ENCODE assay signal across 9 cellular contexts in genomic region chr11:57335023-57335342, GRCh38. TPM values are rescaled to one million over a fixed set of nuclear protein-coding genes. Genes with fewer than 3 reads are reported as not detected.
DNase-seq lines count a peak whose midpoint lies in the region; ATAC-seq and TF ChIP-seq lines count a peak whose summit lies in the region.
"Had no signal": no experiment of that assay in that cellular context is flagged by ENCODE, and none has a peak within 500 bp of the region (broad histone marks: within the 10 kb centered on the region; RNA-seq: fewer than 3 reads in every experiment).

No MANE protein-coding gene starts in this region.

- H3K27me3 Mint-ChIP-seq in effector memory CD8-positive, alpha-beta T cell, result no peaks in the 10 kb centered on the region

- peaks cover 16% of the 10 kb centered on the region for H3K27me3 ChIP-seq in osteoblast (ENCODE audit: insufficient read depth, low read length)

- H3K4me3 ChIP-seq in GM12864 (ENCODE audit: low read depth, low read length), result peak overlapping the region; percentile 75
- H3K4me3 ChIP-seq in osteoblast (ENCODE audit: insufficient read depth, low read length), result peak overlapping the region; percentile 80

- H3K36me3 Mint-ChIP-seq in effector memory CD8-positive, alpha-beta T cell (ENCODE audit: insufficient read depth), result peaks cover 32% of the 10 kb centered on the region

- TF ChIP-seq CTCF in GM12864 (IDR thresholded peaks at IDR 0.05; ENCODE audit: low read depth, low read length, missing control alignments), result no peak
- TF ChIP-seq CTCF in osteoblast (IDR thresholded peaks at IDR 0.05; ENCODE audit: extremely low read depth, low read depth, low read length), result no peak

- peak overlapping the region; percentile 97 to 100 for H3K27ac Mint-ChIP-seq in effector memory CD8-positive, alpha-beta T cell

- ATAC-seq in effector memory CD8-positive, alpha-beta T cell (replicated peaks), result no peak
- ATAC-seq in GM21723 (IDR thresholded peaks at IDR 0.05; ENCODE audit: unreplicated experiment), result no peak

- peaks cover 18% of the 10 kb centered on the region for H3K4me1 ChIP-seq in osteoblast (ENCODE audit: insufficient read depth, low read length)

- H3K9me3 ChIP-seq in osteoblast (ENCODE audit: low read depth, low read length), result no peaks in the 10 kb centered on the region

- in situ Hi-C loops in KBM-7 (cut with MboI; ENCODE audit: low pct_unique_long_range_greater_than_20kb, low sequenced_read_pairs), result loop anchor here (25.0 kb wide), 1 partner anchor 1177 kb away; the partner anchor contains the start of gene OR5B21

- H3K36me3 ChIP-seq in osteoblast (ENCODE audit: insufficient read depth, low read length), result peaks cover 40% of the 10 kb centered on the region

- peak overlapping the region; percentile 89 for H3K4me2 ChIP-seq in osteoblast (ENCODE audit: insufficient read depth, low read length)

- DNase-seq in GM12864 (ENCODE audit: low read depth), result no peak
- DNase-seq in KBM-7, result peak; percentile 41
- no peak for DNase-seq in effector memory CD8-positive, alpha-beta T cell
- DNase-seq in osteoblast (ENCODE audit: insufficient read length, low spot score, missing footprints), result no peak
- DNase-seq in GM03348 (ENCODE audit: low spot score), result no peak
- no peak for DNase-seq in NCI-H2196 (lab: John Stamatoyannopoulos, UW; ENCODE audit: unreplicated experiment)
- DNase-seq in NCI-H82 (lab: John Stamatoyannopoulos, UW), result no peak

- H3K9me3 Mint-ChIP-seq in effector memory CD8-positive, alpha-beta T cell, result no peaks in the 10 kb centered on the region

- no peaks in the 10 kb centered on the region for H4K20me1 ChIP-seq in osteoblast (ENCODE audit: insufficient read depth, low read length)

- peak overlapping the region; percentile 82 for H3K27ac ChIP-seq in osteoblast (ENCODE audit: low read depth, low read length)

- peaks cover 40% of the 10 kb centered on the region for H3K79me2 ChIP-seq in osteoblast (ENCODE audit: insufficient read depth, low read length)

- H2AFZ ChIP-seq in osteoblast (ENCODE audit: low read length), result peak overlapping the region; percentile 71

- H3K4me3 Mint-ChIP-seq in effector memory CD8-positive, alpha-beta T cell, result peak overlapping the region; percentile 97 to 99

- H3K4me1 Mint-ChIP-seq in effector memory CD8-positive, alpha-beta T cell (ENCODE audit: low read depth in 2 of 2), result peaks cover 24% of the 10 kb centered on the region in 2 donors

RNA-seq across cellular contexts. Expression of gene SSRP1, which starts 0.7 kb away (rescaled TPM):
- 55.4 and 58.0 TPM in 2 replicates for total RNA-seq in osteoblast

RNA-seq across cellular contexts. Expression of gene P2RX3, which starts 3.2 kb away (rescaled TPM):
- not detected in 2 replicates for total RNA-seq in osteoblast
- total RNA-seq: NCI-H460 had no signal

RNA-seq across cellular contexts. Expression of gene TNKS1BP1, which starts 10.2 kb away (rescaled TPM):
- 71.6 and 74.6 TPM in 2 replicates for total RNA-seq in osteoblast

RNA-seq across cellular contexts. Expression of gene PRG3, which starts 46.0 kb away (rescaled TPM):
- total RNA-seq in osteoblast, result not detected in 2 replicates
- total RNA-seq: NCI-H460 had no signal

RNA-seq across cellular contexts. Expression of gene PRG2, which starts 55.5 kb away (rescaled TPM):
- total RNA-seq in osteoblast, result not detected in 2 replicates
- total RNA-seq: NCI-H460 had no signal
